In the genomic region with DNA sequence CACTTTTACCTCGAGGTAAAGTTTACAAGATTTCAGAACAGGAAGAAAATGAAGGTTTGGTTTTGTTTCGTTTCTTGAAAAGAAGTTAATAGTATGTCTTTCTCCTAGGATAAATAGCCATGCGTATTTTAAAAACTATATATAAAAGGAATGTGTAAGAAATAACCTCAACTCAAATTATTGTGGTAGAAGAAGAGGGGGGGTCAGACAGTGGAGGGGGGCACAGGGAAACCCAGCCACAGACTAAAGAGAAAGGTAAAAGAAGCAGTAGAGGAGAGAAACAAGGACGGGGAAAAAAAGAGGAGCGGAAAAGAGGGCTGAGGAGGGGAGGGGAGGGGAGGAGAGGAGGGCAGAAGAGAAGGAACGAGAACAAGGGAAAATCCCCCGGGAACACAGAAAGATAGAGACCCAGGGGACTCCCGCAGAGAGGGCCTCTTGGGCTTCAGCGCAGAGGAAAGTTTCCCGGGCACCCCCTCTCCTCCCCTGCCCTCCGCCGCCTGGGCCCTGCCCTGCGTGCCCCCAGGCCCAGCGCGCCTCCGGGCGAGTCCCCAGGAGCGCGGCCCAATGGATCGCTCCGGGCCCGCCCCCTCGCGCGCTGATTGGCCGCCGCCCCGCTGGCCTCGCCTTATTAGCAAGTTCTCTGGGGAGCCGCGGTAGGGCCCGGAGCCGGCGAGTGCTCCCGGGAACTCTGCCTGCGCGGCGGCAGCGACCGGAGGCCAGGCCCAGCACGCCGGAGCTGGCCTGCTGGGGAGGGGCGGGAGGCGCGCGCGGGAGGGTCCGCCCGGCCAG, we compare ENCODE assay signal across 8 cellular contexts. TPM values are rescaled to one million over a fixed set of nuclear protein-coding genes. Genes with fewer than 3 reads are reported as not detected.
DNase-seq lines count a peak whose midpoint lies in the region; ATAC-seq and TF ChIP-seq lines count a peak whose summit lies in the region.

A gene (plus strand): TSS at position 656 of the 789 bp plus-strand sequence. CDS start 235 bp downstream, outside the sequence.

- peak within 1 kb of the TSS; percentile 84 to 92 for H3K4me3 Mint-ChIP-seq in activated T-cell treated with anti-CD3 and anti-CD28 coated beads, Interleukin-2, amount 50 U/mL, for 72 hours
- H3K4me3 Mint-ChIP-seq in natural killer cell treated with Interleukin-12 subunit alpha and Interleukin-12 subunit beta and Interleukin-15 and Interleukin-18, amount 100 ng/mL, for 72 hours, result peak within 1 kb of the TSS; percentile 92

- peak within 1 kb of the TSS; percentile 9 to 50 (median 21) for H3K27ac ChIP-seq in thyroid gland

- peak within 1 kb of the TSS; percentile 77 for H3K27ac Mint-ChIP-seq in activated T-cell treated with anti-CD3 and anti-CD28 coated beads, Interleukin-2, amount 50 U/mL, for 72 hours
- no peak within 1 kb of the TSS for H3K27ac Mint-ChIP-seq in natural killer cell treated with Interleukin-12 subunit alpha and Interleukin-12 subunit beta and Interleukin-15 and Interleukin-18, amount 100 ng/mL, for 72 hours

- peaks cover 6% of the 10 kb centered on the region; the same call in 1 of the 2 replicates for H3K36me3 ChIP-seq in BJ (ENCODE audit: control insufficient read depth, insufficient read depth, low read length)
- no peaks in the 10 kb centered on the region for H3K36me3 ChIP-seq in thyroid gland

- intact Hi-C loops in thyroid gland (cut with DNase I), result no loop called here

- no peaks in the 10 kb centered on the region for H3K9me3 Mint-ChIP-seq in activated T-cell treated with anti-CD3 and anti-CD28 coated beads, Interleukin-2, amount 50 U/mL, for 72 hours
- H3K9me3 Mint-ChIP-seq in natural killer cell treated with Interleukin-12 subunit alpha and Interleukin-12 subunit beta and Interleukin-15 and Interleukin-18, amount 100 ng/mL, for 72 hours, result no peaks in the 10 kb centered on the region

- peaks cover 13 to 29% of the 10 kb centered on the region in 2 donors for H3K4me1 ChIP-seq in thyroid gland

- peaks cover 42% of the 10 kb centered on the region for H3K4me1 Mint-ChIP-seq in activated T-cell treated with anti-CD3 and anti-CD28 coated beads, Interleukin-2, amount 50 U/mL, for 72 hours (ENCODE audit: low read depth)
- H3K4me1 Mint-ChIP-seq in natural killer cell treated with Interleukin-12 subunit alpha and Interleukin-12 subunit beta and Interleukin-15 and Interleukin-18, amount 100 ng/mL, for 72 hours (ENCODE audit: low read depth in 2 of 2), result peaks cover 33 to 42% of the 10 kb centered on the region in 2 donors

- POLR2A ChIA-PET in BJ (lab: Charles Lee), result interaction anchor here (0.6 kb wide), 2 partner anchors 190 to 936 kb away, joined by 3 to 4 read pairs; no protein-coding TSS in a partner anchor

- peak in 1 of 2 donors; percentile 87 for TF ChIP-seq POLR2A in thyroid gland (IDR thresholded peaks at IDR 0.05)

- DNase-seq in BJ (ENCODE audit: low read depth), result no peak
- DNase-seq in NCI-H2227 (lab: John Stamatoyannopoulos, UW; ENCODE audit: unreplicated experiment), result peak; percentile 89
- peak; percentile 62 to 71 for DNase-seq in activated T-cell treated with anti-CD3 and anti-CD28 coated beads, Interleukin-2, amount 50 U/mL, for 72 hours
- DNase-seq in foreskin melanocyte, result peak; percentile 46
- DNase-seq in natural killer cell treated with Interleukin-12 subunit alpha and Interleukin-12 subunit beta and Interleukin-15 and Interleukin-18, amount 100 ng/mL, for 72 hours (ENCODE audit: low spot score), result peak; percentile 83
- peak; percentile 88 to 90 for DNase-seq in thyroid gland

- WGBS in thyroid gland, 2 donors, result 3 to 4% methylated on average over 19 to 26 of the region's 49 CpGs

- CTCF ChIA-PET in BJ (lab: Yijun Ruan, JAX), result no interaction called here

- ATAC-seq in GM18520 (IDR thresholded peaks at IDR 0.05; ENCODE audit: unreplicated experiment), result peak; percentile 73
- ATAC-seq in HG02973 (IDR thresholded peaks at IDR 0.05; ENCODE audit: unreplicated experiment), result peak; percentile 74
- ATAC-seq in activated T-cell treated with anti-CD3 and anti-CD28 coated beads, Interleukin-2, amount 50 U/mL, for 72 hours (replicated peaks in 1 of 2), result peak; percentile 89
- peak; percentile 89 to 95 for ATAC-seq in natural killer cell treated with Interleukin-12 subunit alpha and Interleukin-12 subunit beta and Interleukin-15 and Interleukin-18, amount 100 ng/mL, for 72 hours

- H3K9me3 ChIP-seq in thyroid gland, result no peaks in the 10 kb centered on the region

- H3K36me3 Mint-ChIP-seq in activated T-cell treated with anti-CD3 and anti-CD28 coated beads, Interleukin-2, amount 50 U/mL, for 72 hours (ENCODE audit: insufficient read depth in 2 of 2), result peaks cover 3 to 9% of the 10 kb centered on the region in 2 donors
- no peaks in the 10 kb centered on the region for H3K36me3 Mint-ChIP-seq in natural killer cell treated with Interleukin-12 subunit alpha and Interleukin-12 subunit beta and Interleukin-15 and Interleukin-18, amount 100 ng/mL, for 72 hours

- peaks cover 7% of the 10 kb centered on the region for H3K27me3 ChIP-seq in BJ (ENCODE audit: control insufficient read depth, insufficient read depth, low read length)
- peaks cover 46% of the 10 kb centered on the region for H3K27me3 ChIP-seq in thyroid gland

- TF ChIP-seq CTCF in BJ (IDR thresholded peaks at IDR 0.05; ENCODE audit: insufficient read depth, low read depth, low read length), result no peak
- no peak for TF ChIP-seq CTCF in thyroid gland (IDR thresholded peaks at IDR 0.05)

- peak within 1 kb of the TSS; percentile 69 for H3K4me3 ChIP-seq in BJ (ENCODE audit: low read depth, low read length)
- peak within 1 kb of the TSS; percentile 45 to 58 (median 53) for H3K4me3 ChIP-seq in thyroid gland (replicated peaks in 1 of 3)

- H3K27me3 Mint-ChIP-seq in activated T-cell treated with anti-CD3 and anti-CD28 coated beads, Interleukin-2, amount 50 U/mL, for 72 hours (ENCODE audit: low read depth), result peaks cover 88% of the 10 kb centered on the region
- H3K27me3 Mint-ChIP-seq in natural killer cell treated with Interleukin-12 subunit alpha and Interleukin-12 subunit beta and Interleukin-15 and Interleukin-18, amount 100 ng/mL, for 72 hours, result peaks cover 45 to 90% of the 10 kb centered on the region in 2 donors

RNA-seq across cellular contexts. Expression of the gene that starts here (rescaled TPM):
- 4.4 and 6.9 TPM in 2 replicates for polyA plus RNA-seq in BJ (2011; rRNA removed)
- polyA minus RNA-seq in BJ (2011; rRNA and poly(A)+ RNA removed), result 0.26 and 0.71 TPM in 2 replicates
- total RNA-seq in activated T-cell treated with anti-CD3 and anti-CD28 coated beads, Interleukin-2, amount 50 U/mL, for 72 hours, result not detected
- total RNA-seq in natural killer cell treated with Interleukin-12 subunit alpha and Interleukin-12 subunit beta and Interleukin-15 and Interleukin-18, amount 100 ng/mL, for 72 hours, result under 1 TPM in 1 of 2 donors, not detected in 1; 0.24 TPM
- 10 to 100 TPM in 3 of 4 donors, 1 to 10 TPM in 1; 5.0 to 20.8 (median 12.9) TPM for total RNA-seq in thyroid gland

Comparison
In these comparisons a context has a peak if more than half of its experiments do, and no peak if none do; other contexts are left out.
1. RNA of the gene that starts here (total RNA-seq): 5.0 to 20.8 TPM in thyroid gland; not detected in activated T-cell treated with anti-CD3 and anti-CD28 coated beads, Interleukin-2, amount 50 U/mL, for 72 hours and 0.24 TPM in natural killer cell treated with Interleukin-12 subunit alpha and Interleukin-12 subunit beta and Interleukin-15 and Interleukin-18, amount 100 ng/mL, for 72 hours; every median in the first group is over 4 times any median in the second.
2. Peak in DNase-seq and ATAC-seq in activated T-cell treated with anti-CD3 and anti-CD28 coated beads, Interleukin-2, amount 50 U/mL, for 72 hours; RNA of the gene not detected or under 1 TPM.
3. Peak in DNase-seq and ATAC-seq in natural killer cell treated with Interleukin-12 subunit alpha and Interleukin-12 subunit beta and Interleukin-15 and Interleukin-18, amount 100 ng/mL, for 72 hours; RNA of the gene not detected or under 1 TPM.
4. Peak in every context shown above with its lines, with median percentiles within 50 percentile points of each other: ATAC-seq.